Comparison of ENCODE assay signal across 14 cellular contexts in genomic region chr2:191950132-191950885, GRCh38.
DNase-seq lines count a peak whose midpoint lies in the region; ATAC-seq, FAIRE-seq and TF ChIP-seq lines count a peak whose summit lies in the region.
"Had no signal": no experiment of that assay in that cellular context is flagged by ENCODE, and none has a peak within 500 bp of the region (broad histone marks: within the 10 kb centered on the region; RNA-seq: fewer than 3 reads in every experiment).

No MANE protein-coding gene starts in this region.

- no peak for FAIRE-seq in bronchial epithelial cell (lab: Jason Lieb, UNC)

- in situ Hi-C loops in IMR-90 (cut with MboI; ENCODE audit: low sequenced_read_pairs) = no loop called here

- H3K18ac ChIP-seq in IMR-90 (ENCODE audit: low read depth, low read length) = peak overlapping the region; percentile 44; the same call in 1 of the 2 replicates

- POLR2A ChIA-PET in IMR-90 (lab: Charles Lee; ENCODE audit: unreplicated experiment) = no interaction called here

- H2AK5ac ChIP-seq in IMR-90 (ENCODE audit: low read depth, low read length) = no peak overlapping the region

- H3K4me3 ChIP-seq in IMR-90 (ENCODE audit: insufficient read depth, low read depth, low read length) (no peak overlapping the region), bronchial epithelial cell (ENCODE audit: low read depth, low read length) (no peak overlapping the region), testis (no peak overlapping the region)
- H3K4me3 ChIP-seq: neural progenitor cell had no signal

- TF ChIP-seq POLR2A in IMR-90 (IDR thresholded peaks at IDR 0.05; ENCODE audit: low read depth, low read length) (no peak), testis (IDR thresholded peaks at IDR 0.05) (no peak)

- peak overlapping the region; percentile 49 for H3K4ac ChIP-seq in IMR-90 (ENCODE audit: low read depth, low read length)

- H2BK5ac ChIP-seq in IMR-90 (ENCODE audit: low read depth, low read length, poor library complexity, severe bottlenecking) = peak overlapping the region; percentile 86

- H4K5ac ChIP-seq in IMR-90 (ENCODE audit: low read depth, low read length) = peak overlapping the region; percentile 46; the same call in 1 of the 2 replicates

- dilution Hi-C loops in IMR-90 (cut with HindIII; ENCODE audit: low sequenced_read_pairs, unreplicated experiment) = no loop called here

- H2AFZ ChIP-seq in IMR-90 (replicated peaks; ENCODE audit: low read length, poor library complexity) = peak overlapping the region; percentile 64
- H2AFZ ChIP-seq: neural progenitor cell had no signal

- peak overlapping the region in 1 of 2 experiments; percentile 84; a peak in 2 of 4 replicates for H4K8ac ChIP-seq in IMR-90 (ENCODE audit: low read depth in 2 of 2, low read length in 2 of 2)

- BruUV-seq in IMR-90 (replicated peaks; lab: Mats Ljungman, UMichigan) = no TSS peak

- TF ChIP-seq CTCF in IMR-90 (conservative IDR thresholded peaks at IDR 0.05; ENCODE audit: low read depth, low read length) = no peak
- no peak for TF ChIP-seq CTCF in bronchial epithelial cell (IDR thresholded peaks at IDR 0.05; ENCODE audit: insufficient read depth, low read length, severe bottlenecking)
- no peak for TF ChIP-seq CTCF in testis (IDR thresholded peaks at IDR 0.05)

- H3K14ac ChIP-seq in IMR-90 (replicated peaks; ENCODE audit: low read depth, low read length) = peak overlapping the region; percentile 35; the same call in 1 of the 2 replicates

- no peaks in the 10 kb centered on the region for H3K79me1 ChIP-seq in IMR-90 (ENCODE audit: low read depth in 1 of 2, low read length in 2 of 2)

- H3K27ac ChIP-seq in IMR-90 (ENCODE audit: insufficient read depth, low read length) = peak overlapping the region; percentile 58; the same call in 1 of the 2 replicates
- H3K27ac ChIP-seq in testis = no peak overlapping the region
- H3K27ac ChIP-seq: neural progenitor cell had no signal

- H4K20me1 ChIP-seq in IMR-90 (ENCODE audit: insufficient read depth, low read length) = no peaks in the 10 kb centered on the region

- no peaks in the 10 kb centered on the region for H3K27me3 ChIP-seq in IMR-90 (ENCODE audit: control insufficient read depth, insufficient read depth, low read length)
- H3K27me3 ChIP-seq in bronchial epithelial cell (ENCODE audit: control insufficient read depth, insufficient read depth, low read length) = no peaks in the 10 kb centered on the region
- H3K27me3 ChIP-seq in testis = no peaks in the 10 kb centered on the region
- H3K27me3 ChIP-seq: neural progenitor cell had no signal

- intact Hi-C loops in IMR-90 (cut with micrococcal nuclease) = no loop called here
- intact Hi-C loops in testis (cut with DNase I; ENCODE audit: low total_unique reads) = no loop called here

- no peak for TF ChIP-seq RAD21 in IMR-90 (IDR thresholded peaks at IDR 0.05; ENCODE audit: low read length)

- H3K4me2 ChIP-seq in IMR-90 (ENCODE audit: low read depth, low read length) = no peak overlapping the region
- H3K4me2 ChIP-seq: neural progenitor cell had no signal

- H3K9ac ChIP-seq in IMR-90 (ENCODE audit: low read depth, low read length) = no peak overlapping the region
- H3K9ac ChIP-seq: neural progenitor cell had no signal

- no peaks in the 10 kb centered on the region for H3K9me1 ChIP-seq in IMR-90 (ENCODE audit: insufficient read depth, low read length)

- H3K23ac ChIP-seq in IMR-90 (ENCODE audit: low read depth, low read length) = 0 out of 2 replicates have a peak overlapping the region, but pooled peaks have one; percentile 5

- peak; percentile 64 for ATAC-seq in IMR-90 (ENCODE audit: low read depth)
- no peak for ATAC-seq in HG03521 (IDR thresholded peaks at IDR 0.05; ENCODE audit: unreplicated experiment)
- ATAC-seq: stimulated activated effector memory CD8-positive, alpha-beta T cell treated with anti-CD3 and anti-CD28 coated beads, Interleukin-12 subunit alpha, Interleukin-12 subunit beta, amount 100 ng/mL, for 72 hours had no signal

- DNase-seq in GM03348 (ENCODE audit: low spot score) = peak; percentile 34
- DNase-seq in IMR-90 = peak; percentile 73
- peak; percentile 62 for DNase-seq in bronchial epithelial cell (ENCODE audit: low read depth)
- peak; percentile 52 for DNase-seq in myocyte (ENCODE audit: low read depth)
- no peak for DNase-seq in MV-4-11 (lab: John Stamatoyannopoulos, UW)
- no peak for DNase-seq in testis
- no peak for DNase-seq in hippocampal formation (lab: John Stamatoyannopoulos, UW)
- DNase-seq: activated CD8-positive, alpha-beta memory T cell treated with anti-CD3 and anti-CD28 coated beads for 24 hours; COR-L47; endodermal cell; NCI-H1436 treated with DMSO at 0.1 percent for 48 hours had no signal

- H3K9me3 ChIP-seq in IMR-90 (ENCODE audit: control insufficient read depth, insufficient read depth, low read length) (no peaks in the 10 kb centered on the region), testis (no peaks in the 10 kb centered on the region)

- H4K91ac ChIP-seq in IMR-90 (ENCODE audit: insufficient read depth, low read depth, low read length) = peak overlapping the region; percentile 69

- H2BK15ac ChIP-seq in IMR-90 (ENCODE audit: low read depth, low read length) = peak overlapping the region; percentile 55; the same call in 1 of the 3 replicates

- H3K56ac ChIP-seq in IMR-90 (ENCODE audit: extremely low read depth, insufficient read depth, low read length) = peak overlapping the region; percentile 66; the same call in 1 of the 2 replicates

- no peak overlapping the region for H2AK9ac ChIP-seq in IMR-90 (replicated peaks; ENCODE audit: low read depth, low read length, poor library complexity)

- H2BK20ac ChIP-seq in IMR-90 (ENCODE audit: low read depth, low read length) = peak overlapping the region; percentile 86

- H3K36me3 ChIP-seq in IMR-90 (ENCODE audit: control insufficient read depth, insufficient read depth, low read length) = no peaks in the 10 kb centered on the region
- no peaks in the 10 kb centered on the region for H3K36me3 ChIP-seq in bronchial epithelial cell (ENCODE audit: control insufficient read depth, insufficient read depth, low read length)
- H3K36me3 ChIP-seq in testis (ENCODE audit: low read depth, missing control alignments) = no peaks in the 10 kb centered on the region
- H3K36me3 ChIP-seq: neural progenitor cell had no signal

- H3K4me1 ChIP-seq in IMR-90 (ENCODE audit: control insufficient read depth, insufficient read depth, low read length) = 0 out of 2 replicates have a peak, but pooled peaks cover 1% of the 10 kb centered on the region
- H3K4me1 ChIP-seq in testis = no peaks in the 10 kb centered on the region
- H3K4me1 ChIP-seq: neural progenitor cell had no signal

- CTCF ChIA-PET in IMR-90 (lab: Yijun Ruan, JAX) = interaction anchor here (0.5 kb wide), 1 partner anchor 81 kb away, joined by 3 read pairs; no protein-coding TSS in a partner anchor

- peak overlapping the region; percentile 92 for H2BK120ac ChIP-seq in IMR-90 (ENCODE audit: low read depth, low read length)

- no CpG with 5 or more reads among the region's 3 CpGs for whole genome bisulfite sequencing in IMR-90 (ENCODE audit: extremely low coverage in 2 of 2, insufficient read length in 1 of 2), 2 experiments
- WGBS in testis, 2 donors = 69 to 83% methylated on average over 3 of the region's 3 CpGs

TF ChIP-seq in IMR-90, 13 proteins besides CTCF, POLR2A, EP300 and RAD21:
- TF ChIP-seq FOS (IDR thresholded peaks at IDR 0.05; ENCODE audit: low read depth, low read length) (peak; percentile 59), NFE2L2 (IDR thresholded peaks at IDR 0.05; ENCODE audit: low read depth, low read length) (peak; percentile 100), MAZ (IDR thresholded peaks at IDR 0.05; ENCODE audit: borderline replicate concordance, low read depth, low read length) (no peak), CHD1 (IDR thresholded peaks at IDR 0.05; ENCODE audit: low read depth, low read length) (no peak), MAFK (IDR thresholded peaks at IDR 0.05; ENCODE audit: low read depth, low read length) (peak; percentile 95), MXI1 (IDR thresholded peaks at IDR 0.05; ENCODE audit: borderline replicate concordance, low read depth, low read length) (no peak), CEBPB (IDR thresholded peaks at IDR 0.05; ENCODE audit: low read depth, low read length) (peak; percentile 13; the same call in 1 of the 2 replicates)
TF ChIP-seq in IMR-90: peak in this region for 4.

Comparison
In these comparisons a context has a peak if more than half of its experiments do, and no peak if none do; other contexts are left out.
1. DNase-seq: peak in GM03348 (single experiment), IMR-90 (single experiment), bronchial epithelial cell (single experiment) and myocyte (single experiment); none in MV-4-11 (single experiment), testis (single experiment) and hippocampal formation (0 of 2).